Comparison of ENCODE assay signal across 9 cellular contexts in genomic region chr11:1571760-1572199, GRCh38. TPM values are rescaled to one million over a fixed set of nuclear protein-coding genes. Genes with fewer than 3 reads are reported as not detected.
DNase-seq lines count a peak whose midpoint lies in the region; ATAC-seq, FAIRE-seq and TF ChIP-seq lines count a peak whose summit lies in the region.
"Had no signal": no experiment of that assay in that cellular context is flagged by ENCODE, and none has a peak within 500 bp of the region (broad histone marks: within the 10 kb centered on the region; RNA-seq: fewer than 3 reads in every experiment).

No MANE protein-coding gene starts in this region.

- H3K27ac Mint-ChIP-seq in H9 = no peak overlapping the region
- no peak overlapping the region for H3K27ac Mint-ChIP-seq in HFFc6
- H3K27ac Mint-ChIP-seq: natural killer cell treated with Interleukin-12 subunit alpha and Interleukin-12 subunit beta and Interleukin-15 and Interleukin-18, amount 100 ng/mL, for 72 hours had no signal

- H3K4me2 ChIP-seq in H9 (ENCODE audit: insufficient read depth, insufficient read length, low read length) = no peak overlapping the region

- no peak for TF ChIP-seq POLR2A in vagina (IDR thresholded peaks at IDR 0.05)

- no peaks in the 10 kb centered on the region for H3K79me1 ChIP-seq in H9 (ENCODE audit: insufficient read depth, low read depth, low read length, poor library complexity, severe bottlenecking)

- H3K36me3 ChIP-seq in cardiac muscle cell (no peaks in the 10 kb centered on the region), bronchial epithelial cell (ENCODE audit: control insufficient read depth, insufficient read depth, low read length) (no peaks in the 10 kb centered on the region), mucosa of descending colon (ENCODE audit: low read depth) (no peaks in the 10 kb centered on the region), vagina (no peaks in the 10 kb centered on the region)

- no peak overlapping the region for H4K5ac ChIP-seq in H9 (ENCODE audit: insufficient read length, low read depth, low read length)

- H3K27ac ChIP-seq in cardiac muscle cell = no peak overlapping the region
- peak overlapping the region; percentile 76 for H3K27ac ChIP-seq in vagina
- no peak overlapping the region for H3K27ac ChIP-seq in H9 (ENCODE audit: insufficient read length, low read depth, low read length)

- H3K9ac ChIP-seq in H9 (ENCODE audit: extremely low read depth, insufficient read length, low read length) = no peak overlapping the region

- H3K4me3 ChIP-seq in cardiac muscle cell = peak overlapping the region; percentile 11
- peak overlapping the region; percentile 38 for H3K4me3 ChIP-seq in bronchial epithelial cell (ENCODE audit: low read depth, low read length)
- H3K4me3 ChIP-seq in mucosa of descending colon = peak overlapping the region; percentile 18
- H3K4me3 ChIP-seq in vagina = peak overlapping the region; percentile 50 to 75

- no peak overlapping the region for H3K18ac ChIP-seq in H9 (ENCODE audit: insufficient read length, low read depth, low read length)

- ATAC-seq in left cardiac atrium (no peak), mucosa of descending colon (no peak)

- no peak overlapping the region for H3K23ac ChIP-seq in H9 (ENCODE audit: insufficient read length, low read depth, low read length)

- H3K4me3 Mint-ChIP-seq in H9 = no peak overlapping the region
- H3K4me3 Mint-ChIP-seq in HFFc6 = no peak overlapping the region
- H3K4me3 Mint-ChIP-seq: natural killer cell treated with Interleukin-12 subunit alpha and Interleukin-12 subunit beta and Interleukin-15 and Interleukin-18, amount 100 ng/mL, for 72 hours had no signal

- TF ChIP-seq CTCF in cardiac muscle cell (IDR thresholded peaks at IDR 0.05; ENCODE audit: low read depth, low read length) = no peak
- no peak for TF ChIP-seq CTCF in bronchial epithelial cell (IDR thresholded peaks at IDR 0.05; ENCODE audit: insufficient read depth, low read length, severe bottlenecking)
- no peak for TF ChIP-seq CTCF in mucosa of descending colon (IDR thresholded peaks at IDR 0.05)
- no peak for TF ChIP-seq CTCF in vagina (IDR thresholded peaks at IDR 0.05)
- TF ChIP-seq CTCF in H9 (conservative IDR thresholded peaks at IDR 0.05) = no peak
- no peak for TF ChIP-seq CTCF in HFFc6 (IDR thresholded peaks at IDR 0.05)

- H2BK20ac ChIP-seq in H9 (ENCODE audit: low read depth, low read length, poor library complexity, severe bottlenecking) = no peak overlapping the region

- no peaks in the 10 kb centered on the region for H3K36me3 Mint-ChIP-seq in H9 (ENCODE audit: insufficient read depth in 1 of 3, low read depth in 3 of 3)
- no peaks in the 10 kb centered on the region for H3K36me3 Mint-ChIP-seq in HFFc6 (ENCODE audit: low read depth)
- H3K36me3 Mint-ChIP-seq: natural killer cell treated with Interleukin-12 subunit alpha and Interleukin-12 subunit beta and Interleukin-15 and Interleukin-18, amount 100 ng/mL, for 72 hours had no signal

- no peak overlapping the region for H4K91ac ChIP-seq in H9 (ENCODE audit: insufficient read length, low read depth, low read length)

- H3K27me3 Mint-ChIP-seq in H9 (ENCODE audit: low read depth) (peaks cover 68% of the 10 kb centered on the region), HFFc6 (ENCODE audit: insufficient read depth) (peaks cover 15% of the 10 kb centered on the region)

- FAIRE-seq in bronchial epithelial cell (lab: Jason Lieb, UNC) = no peak

- no peak overlapping the region for H2BK15ac ChIP-seq in H9 (ENCODE audit: low read depth, low read length)

- H2BK120ac ChIP-seq in H9 (ENCODE audit: low read depth, low read length, poor library complexity, severe bottlenecking) = no peak overlapping the region

- H3K4me1 ChIP-seq in cardiac muscle cell (ENCODE audit: low read depth) (peaks cover 3% of the 10 kb centered on the region), mucosa of descending colon (ENCODE audit: low read depth) (peaks cover 47% of the 10 kb centered on the region), vagina (peaks cover 41% of the 10 kb centered on the region), H9 (ENCODE audit: insufficient read depth, low read length) (no peaks in the 10 kb centered on the region)

- H3K9me3 ChIP-seq in cardiac muscle cell (ENCODE audit: low read depth) = no peaks in the 10 kb centered on the region
- H3K9me3 ChIP-seq in mucosa of descending colon = no peaks in the 10 kb centered on the region
- H3K9me3 ChIP-seq in vagina = no peaks in the 10 kb centered on the region
- H3K9me3 ChIP-seq in H9 (ENCODE audit: control insufficient read depth, low read depth, low read length) = no peaks in the 10 kb centered on the region

- no peaks in the 10 kb centered on the region for H3K79me2 ChIP-seq in H9 (ENCODE audit: insufficient read depth, low read length)

- WGBS in H9 (ENCODE audit: extremely low coverage, insufficient read length, low lambda C conversion rate) = no CpG with 5 or more reads among the region's 91 CpGs

- no peak overlapping the region for H2AK5ac ChIP-seq in H9 (ENCODE audit: insufficient read length, low read length)

- H2BK5ac ChIP-seq in H9 (ENCODE audit: insufficient read length, low read length) = no peak overlapping the region

- H2AFZ ChIP-seq in H9 (ENCODE audit: low read length) = no peak overlapping the region

- H4K20me1 ChIP-seq in H9 (ENCODE audit: control insufficient read depth, insufficient read depth, insufficient read length) = no peaks in the 10 kb centered on the region

- H2BK12ac ChIP-seq in H9 (ENCODE audit: insufficient read length, low read depth, low read length) = no peak overlapping the region

- intact Hi-C loops in left cardiac atrium (cut with DNase I) = no loop called here
- intact Hi-C loops in mucosa of descending colon (cut with DNase I, micrococcal nuclease) = no loop called here
- intact Hi-C loops in vagina (cut with DNase I) = loop anchor here (5.0 to 10.0 kb wide), 2 partner anchors 234 to 367 kb away; no protein-coding TSS in a partner anchor

- no peak overlapping the region for H3K56ac ChIP-seq in H9 (ENCODE audit: insufficient read length, low read depth, low read length)

- DNase-seq in cardiac muscle cell (ENCODE audit: low read depth in 1 of 2, low spot score in 1 of 2) (no peak), left cardiac atrium (no peak), bronchial epithelial cell (ENCODE audit: low read depth) (no peak), mucosa of descending colon (no peak), vagina (ENCODE audit: extremely low spot score in 2 of 2) (no peak), H9 (no peak), HFFc6 (no peak), NCI-H510A treated with DMSO at 0.1 percent for 48 hours (lab: John Stamatoyannopoulos, UW) (no peak)

- no peak overlapping the region for H4K8ac ChIP-seq in H9 (replicated peaks; ENCODE audit: insufficient read length, low read depth, low read length)

- H3T11ph ChIP-seq in H9 (ENCODE audit: low read length) = no peak overlapping the region

- H3K27me3 ChIP-seq in cardiac muscle cell (peaks cover 88% of the 10 kb centered on the region), bronchial epithelial cell (ENCODE audit: control insufficient read depth, insufficient read depth, low read length) (peaks cover 5% of the 10 kb centered on the region), vagina (no peaks in the 10 kb centered on the region), H9 (ENCODE audit: insufficient read depth, low read length) (peaks cover 19% of the 10 kb centered on the region)

- H3K4ac ChIP-seq in H9 (ENCODE audit: low read depth, low read length) = no peak overlapping the region

- no peaks in the 10 kb centered on the region; a peak in 1 of 5 replicates for H3K9me3 Mint-ChIP-seq in H9
- no peaks in the 10 kb centered on the region for H3K9me3 Mint-ChIP-seq in HFFc6
- H3K9me3 Mint-ChIP-seq: natural killer cell treated with Interleukin-12 subunit alpha and Interleukin-12 subunit beta and Interleukin-15 and Interleukin-18, amount 100 ng/mL, for 72 hours had no signal

- H3K23me2 ChIP-seq in H9 (ENCODE audit: insufficient read length, low read depth, low read length, poor library complexity, severe bottlenecking) = peaks cover 22% of the 10 kb centered on the region

- peaks cover 25 to 43% of the 10 kb centered on the region in 2 experiments for H3K4me1 Mint-ChIP-seq in H9
- no peaks in the 10 kb centered on the region for H3K4me1 Mint-ChIP-seq in HFFc6 (ENCODE audit: low read depth)

- H3K14ac ChIP-seq in H9 (ENCODE audit: insufficient read depth, low read length) = no peak overlapping the region

RNA-seq across cellular contexts. Expression of gene DUSP8, which starts 0.3 kb away (rescaled TPM):
- total RNA-seq in cardiac muscle cell (0.51 and 0.60 TPM in 2 replicates), left cardiac atrium (10 to 100 TPM in 1 of 2 donors, 1 to 10 TPM in 1; 9.0 to 21.7 TPM), bronchial epithelial cell (0.26 and 0.64 TPM in 2 replicates), mucosa of descending colon (10 to 100 TPM; 28.2 to 31.7 (median 28.5) TPM), vagina (2.9 TPM), H9 (2021) (3.2 and 4.4 TPM in 2 replicates)
- polyA plus RNA-seq in cardiac muscle cell = 0.55 and 0.59 TPM in 2 replicates
- 1 to 10 TPM in 3 of 6 experiments, under 1 TPM in 3; 0.38 to 1.6 (median 0.81) TPM for total RNA-seq in HFFc6 (2021; fragmentation: NEBNext Ultra II Directional; extraction: Animal tissue kit (Norgen Biotek cat#: 25700))

RNA-seq across cellular contexts. Expression of gene KRTAP5-1, which starts 13.3 kb away (rescaled TPM):
- total RNA-seq in cardiac muscle cell = not detected in 2 replicates
- not detected in 2 replicates for polyA plus RNA-seq in cardiac muscle cell
- total RNA-seq in left cardiac atrium = not detected
- not detected in 2 replicates for total RNA-seq in bronchial epithelial cell
- total RNA-seq in mucosa of descending colon = not detected
- not detected for total RNA-seq in vagina
- not detected in 2 replicates for total RNA-seq in H9 (2021)
- not detected for total RNA-seq in HFFc6 (2021; fragmentation: NEBNext Ultra II Directional; extraction: Animal tissue kit (Norgen Biotek cat#: 25700))
- total RNA-seq: natural killer cell treated with Interleukin-12 subunit alpha and Interleukin-12 subunit beta and Interleukin-15 and Interleukin-18, amount 100 ng/mL, for 72 hours had no signal

RNA-seq across cellular contexts. Expression of gene KRTAP5-2, which starts 26.3 kb away (rescaled TPM):
- total RNA-seq in cardiac muscle cell (not detected in 2 replicates), left cardiac atrium (not detected), bronchial epithelial cell (not detected in 2 replicates), mucosa of descending colon (not detected), vagina (not detected), H9 (2021) (not detected in 2 replicates)
- not detected in 2 replicates for polyA plus RNA-seq in cardiac muscle cell
- not detected for total RNA-seq in HFFc6 (2021; fragmentation: NEBNext Ultra II Directional; extraction: Animal tissue kit (Norgen Biotek cat#: 25700))
- total RNA-seq: natural killer cell treated with Interleukin-12 subunit alpha and Interleukin-12 subunit beta and Interleukin-15 and Interleukin-18, amount 100 ng/mL, for 72 hours had no signal

RNA-seq across cellular contexts. Expression of gene KRTAP5-3, which starts 36.5 kb away (rescaled TPM):
- not detected in 2 replicates for total RNA-seq in cardiac muscle cell
- not detected in 2 replicates for polyA plus RNA-seq in cardiac muscle cell
- not detected for total RNA-seq in left cardiac atrium
- not detected in 2 replicates for total RNA-seq in bronchial epithelial cell
- not detected for total RNA-seq in mucosa of descending colon
- total RNA-seq in vagina = not detected
- total RNA-seq in H9 (2021) = not detected in 2 replicates
- not detected for total RNA-seq in HFFc6 (2021; fragmentation: NEBNext Ultra II Directional; extraction: Animal tissue kit (Norgen Biotek cat#: 25700))
- total RNA-seq: natural killer cell treated with Interleukin-12 subunit alpha and Interleukin-12 subunit beta and Interleukin-15 and Interleukin-18, amount 100 ng/mL, for 72 hours had no signal

RNA-seq across cellular contexts. Expression of gene KRTAP5-4, which starts 50.2 kb away (rescaled TPM):
- total RNA-seq in cardiac muscle cell (not detected in 2 replicates), left cardiac atrium (not detected), bronchial epithelial cell (not detected in 2 replicates), mucosa of descending colon (not detected), vagina (not detected), H9 (2021) (not detected in 2 replicates)
- not detected in 2 replicates for polyA plus RNA-seq in cardiac muscle cell
- total RNA-seq in HFFc6 (2021; fragmentation: NEBNext Ultra II Directional; extraction: Animal tissue kit (Norgen Biotek cat#: 25700)) = not detected
- total RNA-seq: natural killer cell treated with Interleukin-12 subunit alpha and Interleukin-12 subunit beta and Interleukin-15 and Interleukin-18, amount 100 ng/mL, for 72 hours had no signal

Comparison
In these comparisons a context has a peak if more than half of its experiments do, and no peak if none do; other contexts are left out.
1. H3K4me3 ChIP-seq: peak in every context shown above with its lines; median percentile 62 in vagina; 38 in bronchial epithelial cell; 18 in mucosa of descending colon; 11 in cardiac muscle cell.